ENCODE assay signal across 33 cellular contexts in genomic region chr22:44166448-44166847, GRCh38. TPM values are rescaled to one million over a fixed set of nuclear protein-coding genes. Genes with fewer than 3 reads are reported as not detected.
"Had no signal": no experiment of that assay in that cellular context is flagged by ENCODE, and none has a peak within 500 bp of the region (broad histone marks: within the 10 kb centered on the region; RNA-seq: fewer than 3 reads in every experiment).

No MANE protein-coding gene starts in this region.

- ATAC-seq: activated T-cell treated with anti-CD3 and anti-CD28 coated beads, Interleukin-2, amount 50 U/mL, for 4 hours; activated T-helper 17 cell treated with anti-CD3 and anti-CD28 coated beads, Interleukin-2, amount 50 U/mL, for 72 hours; Panc1 had no signal

- H3K27ac ChIP-seq: VCaP had no signal

- DNase-seq: activated B cell treated with CpG ODN at 0.5 μM for 24 hours; activated CD4-positive, alpha-beta memory T cell treated with anti-CD3 and anti-CD28 coated beads for 36 hours; activated CD4-positive, alpha-beta T cell treated with anti-CD3 and anti-CD28 coated beads for 4 hours; activated CD4-positive, alpha-beta T cell treated with anti-CD3 and anti-CD28 coated beads, Interleukin-2, amount 50 U/mL, for 1 hour; activated CD4-positive, CD25-positive, alpha-beta regulatory T cell treated with anti-CD3 and anti-CD28 coated beads, Interleukin-2, amount 50 U/mL, for 72 hours; activated CD8-positive, alpha-beta memory T cell treated with anti-CD3 and anti-CD28 coated beads, Interleukin-2, amount 50 U/mL, for 4 hours; activated effector memory CD4-positive, alpha-beta T cell treated with anti-CD3 and anti-CD28 coated beads, Interleukin-2, amount 50 U/mL, for 16 hours; activated naive CD4-positive, alpha-beta T cell; activated naive CD4-positive, alpha-beta T cell treated with anti-CD3 and anti-CD28 coated beads, Interleukin-2, amount 50 U/mL, for 16 hours; activated naive CD8-positive, alpha-beta T cell treated with anti-CD3 and anti-CD28 coated beads for 36 hours; activated T-cell treated with anti-CD3 and anti-CD28 coated beads for 4 hours; activated T-cell treated with anti-CD3 and anti-CD28 coated beads, Interleukin-2, amount 50 U/mL, for 4 hours; amniotic stem cell; Kasumi-1; KG1; MM.1S; MV-4-11; NCI-H1092; NCI-H1436 treated with DMSO at 0.1 percent for 48 hours; NCI-H1694 treated with DMSO at 0.1 percent for 48 hours; NCI-H2029; NCI-H345; NCI-H524 treated with DMSO at 0.1 percent for 48 hours; SIG-M5; SW 1271; T-helper 1 cell; T-helper 2 cell; T-helper 9 cell had no signal

RNA-seq across cellular contexts. Expression of gene PARVG, which starts 14.3 kb away (rescaled TPM):
- total RNA-seq: NCI-H460, SK-MEL-5 had no signal
